ENCODE assay signal across 2 cellular contexts in genomic region chr1:233113009-233113712, GRCh38.
TF ChIP-seq lines count a peak whose summit lies in the region.

No MANE protein-coding gene starts in this region.

TF ChIP-seq in SK-N-SH treated with all-trans-retinoic acid at 6 μM for 48 hours, 23 proteins besides CTCF, POLR2A, EP300 and RAD21 (continued from another document):
- TF ChIP-seq RARB (CRISPR knock-in tag; IDR thresholded peaks at IDR 0.05) (0 out of 2 replicates have a peak, but pooled peaks have one; percentile 58), ZNF70 (CRISPR knock-in tag; IDR thresholded peaks at IDR 0.05) (no peak), POU6F1 (CRISPR knock-in tag; IDR thresholded peaks at IDR 0.05; ENCODE audit: borderline replicate concordance, low read depth) (peak; percentile 83; the same call in 1 of the 2 replicates), TOX (CRISPR knock-in tag; IDR thresholded peaks at IDR 0.05; ENCODE audit: borderline replicate concordance) (peak; percentile 91)
TF ChIP-seq in SK-N-SH treated with all-trans-retinoic acid at 6 μM for 48 hours: peak in this region for 4.

TF ChIP-seq in H1, 55 proteins besides CTCF, POLR2A, EP300 and RAD21 (continued from another document):
- TF ChIP-seq ATF2 (IDR thresholded peaks at IDR 0.05; ENCODE audit: low read length) (peak; percentile 46; the same call in 1 of the 2 replicates), KDM5A (IDR thresholded peaks at IDR 0.05; ENCODE audit: low read length) (no peak), TEAD4 (IDR thresholded peaks at IDR 0.05; ENCODE audit: low read depth, low read length) (peak; percentile 63), BACH1 (IDR thresholded peaks at IDR 0.05; ENCODE audit: low read length) (peak; percentile 97), E2F6 (IDR thresholded peaks at IDR 0.05) (no peak), GABPA (IDR thresholded peaks at IDR 0.05; ENCODE audit: borderline replicate concordance, insufficient read depth, low read length) (no peak), CTBP2 (IDR thresholded peaks at IDR 0.05; ENCODE audit: borderline replicate concordance, insufficient read depth, insufficient read length, low read length) (no peak), TAF1 (IDR thresholded peaks at IDR 0.05; ENCODE audit: low read depth, low read length) (no peak), HDAC2 (IDR thresholded peaks at IDR 0.05; ENCODE audit: borderline replicate concordance in 1 of 2, low read depth in 2 of 2, low read length in 2 of 2) (no peak)
